13 cellular contexts compared by ENCODE assay signal in the genomic region with DNA sequence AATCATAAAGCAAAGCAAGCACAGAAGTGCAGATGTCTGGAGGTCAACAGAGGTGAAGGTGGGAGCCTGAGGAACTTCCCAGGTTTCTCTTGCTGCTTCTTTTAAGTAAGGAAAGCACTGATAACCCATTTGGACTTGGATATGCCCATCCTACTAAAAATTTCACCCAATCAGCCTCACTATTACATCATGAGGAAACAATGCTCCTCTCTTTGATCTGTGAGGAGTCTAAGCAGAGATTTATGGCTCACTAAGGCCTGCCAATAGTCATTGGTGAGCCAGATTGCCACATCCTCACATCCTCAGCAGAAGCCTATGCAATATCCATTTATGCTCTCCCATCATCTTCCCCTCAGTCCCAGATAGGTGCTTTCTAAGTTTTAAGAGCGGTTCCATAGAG.
DNase-seq lines count a peak whose midpoint lies in the region; ATAC-seq and TF ChIP-seq lines count a peak whose summit lies in the region.
"Had no signal": no experiment of that assay in that cellular context is flagged by ENCODE, and none has a peak within 500 bp of the region (broad histone marks: within the 10 kb centered on the region; RNA-seq: fewer than 3 reads in every experiment).

No MANE protein-coding gene starts in this region.

- H3K18ac ChIP-seq in mesendoderm (ENCODE audit: low read length) = no peak overlapping the region

- H3K4ac ChIP-seq in mesendoderm (ENCODE audit: low read depth, low read length) = no peak overlapping the region

- H3K27me3 ChIP-seq in mesendoderm (ENCODE audit: insufficient read depth, low read length, poor library complexity) (no peaks in the 10 kb centered on the region), tibial artery (no peaks in the 10 kb centered on the region), thyroid gland (no peaks in the 10 kb centered on the region)

- no peak overlapping the region for H2BK120ac ChIP-seq in mesendoderm (ENCODE audit: low read depth, low read length)

- H3K36me3 ChIP-seq in mesendoderm (ENCODE audit: control insufficient read depth, insufficient read depth, low read length) (no peaks in the 10 kb centered on the region), tibial artery (no peaks in the 10 kb centered on the region), thyroid gland (no peaks in the 10 kb centered on the region)
- H3K36me3 ChIP-seq: WERI-Rb-1 had no signal

- H3K27ac Mint-ChIP-seq in stimulated activated naive B cell treated with anti-CD40 and anti-IgM and Interleukin-4, amounts not matched to agents 10 μg/mL and 1 μg/mL and 100 μg/mL, for 72 hours = no peak overlapping the region
- H3K27ac Mint-ChIP-seq: CD14-positive monocyte; stimulated activated naive CD8-positive, alpha-beta T cell treated with anti-CD3 and anti-CD28 coated beads, Interleukin-15, amount 100 ng/mL, for 72 hours had no signal

- H3K36me3 Mint-ChIP-seq in stimulated activated naive B cell treated with anti-CD40 and anti-IgM and Interleukin-4, amounts not matched to agents 10 μg/mL and 1 μg/mL and 100 μg/mL, for 72 hours = peaks cover 12 to 21% of the 10 kb centered on the region in 2 donors

- no peak overlapping the region for H4K8ac ChIP-seq in mesendoderm (ENCODE audit: low read depth, low read length)

- no peaks in the 10 kb centered on the region for H3K79me2 ChIP-seq in mesendoderm (ENCODE audit: control insufficient read depth, insufficient read depth, low read length)

- H3K9me3 ChIP-seq in tibial artery = no peaks in the 10 kb centered on the region
- H3K9me3 ChIP-seq in thyroid gland = no peaks in the 10 kb centered on the region

- no peak overlapping the region for H2BK15ac ChIP-seq in mesendoderm (replicated peaks; ENCODE audit: low read depth)

- intact Hi-C loops in tibial artery (cut with DNase I; ENCODE audit: low total_unique reads) = no loop called here
- intact Hi-C loops in thyroid gland (cut with DNase I) = no loop called here

- TF ChIP-seq CTCF in tibial artery (IDR thresholded peaks at IDR 0.05) (no peak), thyroid gland (IDR thresholded peaks at IDR 0.05) (no peak)

- peak; percentile 60 for DNase-seq in EH (ENCODE audit: low read depth)
- peak; percentile 44 for DNase-seq in NCI-H226
- peak; percentile 22 to 50 for DNase-seq in dermis microvascular lymphatic vessel endothelial cell (ENCODE audit: low read depth in 2 of 2)
- DNase-seq in mesendoderm = peak; percentile 59
- no peak for DNase-seq in stimulated activated naive B cell treated with anti-CD40 and anti-IgM and Interleukin-4, amounts not matched to agents 10 μg/mL and 1 μg/mL and 100 μg/mL, for 72 hours
- no peak for DNase-seq in tibial artery
- no peak for DNase-seq in thyroid gland
- DNase-seq: SHP77 treated with DMSO at 0.1 percent for 48 hours; stimulated activated CD4-positive, alpha-beta T cell treated with anti-CD3 and anti-CD28 coated beads, Interleukin-4, amount 100 ng/mL, for 4 hours; stimulated activated naive CD8-positive, alpha-beta T cell treated with anti-CD3 and anti-CD28 coated beads, Interleukin-15, amount 100 ng/mL, for 72 hours; WERI-Rb-1 had no signal

- no peaks in the 10 kb centered on the region for H3K27me3 Mint-ChIP-seq in stimulated activated naive B cell treated with anti-CD40 and anti-IgM and Interleukin-4, amounts not matched to agents 10 μg/mL and 1 μg/mL and 100 μg/mL, for 72 hours
- H3K27me3 Mint-ChIP-seq: stimulated activated naive CD8-positive, alpha-beta T cell treated with anti-CD3 and anti-CD28 coated beads, Interleukin-15, amount 100 ng/mL, for 72 hours had no signal

- H3K4me1 Mint-ChIP-seq in stimulated activated naive B cell treated with anti-CD40 and anti-IgM and Interleukin-4, amounts not matched to agents 10 μg/mL and 1 μg/mL and 100 μg/mL, for 72 hours = no peaks in the 10 kb centered on the region
- H3K4me1 Mint-ChIP-seq: stimulated activated naive CD8-positive, alpha-beta T cell treated with anti-CD3 and anti-CD28 coated beads, Interleukin-15, amount 100 ng/mL, for 72 hours had no signal

- no peak overlapping the region for H4K5ac ChIP-seq in mesendoderm (ENCODE audit: low read length)

- no peak overlapping the region for H3K9ac ChIP-seq in mesendoderm (ENCODE audit: low read length)

- H3K23ac ChIP-seq in mesendoderm (ENCODE audit: low read length) = peak overlapping the region; percentile 11

- no peak overlapping the region for H2AK5ac ChIP-seq in mesendoderm (ENCODE audit: low read length)

- H3K27ac ChIP-seq in mesendoderm (ENCODE audit: low read depth, low read length) (no peak overlapping the region), tibial artery (no peak overlapping the region), thyroid gland (no peak overlapping the region)
- H3K27ac ChIP-seq: WERI-Rb-1 had no signal

- no peak for ATAC-seq in stimulated activated naive B cell treated with anti-CD40 and anti-IgM and Interleukin-4, amounts not matched to agents 10 μg/mL and 1 μg/mL and 100 μg/mL, for 72 hours (replicated peaks)
- no peak for ATAC-seq in HG02610 (IDR thresholded peaks at IDR 0.05; ENCODE audit: unreplicated experiment)
- ATAC-seq: stimulated activated naive CD8-positive, alpha-beta T cell treated with anti-CD3 and anti-CD28 coated beads, Interleukin-15, amount 100 ng/mL, for 72 hours had no signal

- no peak overlapping the region for H2BK5ac ChIP-seq in mesendoderm (ENCODE audit: low read length)

- H3K4me3 Mint-ChIP-seq in stimulated activated naive B cell treated with anti-CD40 and anti-IgM and Interleukin-4, amounts not matched to agents 10 μg/mL and 1 μg/mL and 100 μg/mL, for 72 hours = no peak overlapping the region
- H3K4me3 Mint-ChIP-seq: CD14-positive monocyte; stimulated activated naive CD8-positive, alpha-beta T cell treated with anti-CD3 and anti-CD28 coated beads, Interleukin-15, amount 100 ng/mL, for 72 hours had no signal

- no peak overlapping the region for H3K4me3 ChIP-seq in mesendoderm (ENCODE audit: low read length)
- no peak overlapping the region for H3K4me3 ChIP-seq in tibial artery
- no peak overlapping the region for H3K4me3 ChIP-seq in thyroid gland (replicated peaks in 1 of 3)

- no peak overlapping the region for H3K4me2 ChIP-seq in mesendoderm (ENCODE audit: low read length)

- no peaks in the 10 kb centered on the region for H3K9me3 Mint-ChIP-seq in stimulated activated naive B cell treated with anti-CD40 and anti-IgM and Interleukin-4, amounts not matched to agents 10 μg/mL and 1 μg/mL and 100 μg/mL, for 72 hours
- H3K9me3 Mint-ChIP-seq: stimulated activated naive CD8-positive, alpha-beta T cell treated with anti-CD3 and anti-CD28 coated beads, Interleukin-15, amount 100 ng/mL, for 72 hours had no signal

- no peaks in the 10 kb centered on the region for H3K79me1 ChIP-seq in mesendoderm (ENCODE audit: low read length)

- TF ChIP-seq POLR2A in thyroid gland (IDR thresholded peaks at IDR 0.05) = no peak

- H3K4me1 ChIP-seq in mesendoderm (ENCODE audit: control insufficient read depth, low read depth, low read length) = no peaks in the 10 kb centered on the region
- H3K4me1 ChIP-seq in tibial artery = no peaks in the 10 kb centered on the region
- H3K4me1 ChIP-seq in thyroid gland = peaks cover 5 to 6% of the 10 kb centered on the region in 2 donors

- H3K56ac ChIP-seq in mesendoderm (ENCODE audit: low read length) = no peak overlapping the region

- WGBS in mesendoderm (ENCODE audit: extremely low coverage, insufficient coverage, low lambda C conversion rate) = no CpG with 5 or more reads among the region's 1 CpG
- 97 to 100% methylated on average over 1 of the region's 1 CpG for WGBS in thyroid gland, 2 donors

Comparison
In these comparisons a context has a peak if more than half of its experiments do, and no peak if none do; other contexts are left out.
1. DNase-seq: peak in EH (single experiment), NCI-H226 (single experiment), dermis microvascular lymphatic vessel endothelial cell (2 of 2) and mesendoderm (single experiment); none in stimulated activated naive B cell treated with anti-CD40 and anti-IgM and Interleukin-4, amounts not matched to agents 10 μg/mL and 1 μg/mL and 100 μg/mL, for 72 hours (single experiment), tibial artery (0 of 2) and thyroid gland (0 of 2).